In the genomic region with DNA sequence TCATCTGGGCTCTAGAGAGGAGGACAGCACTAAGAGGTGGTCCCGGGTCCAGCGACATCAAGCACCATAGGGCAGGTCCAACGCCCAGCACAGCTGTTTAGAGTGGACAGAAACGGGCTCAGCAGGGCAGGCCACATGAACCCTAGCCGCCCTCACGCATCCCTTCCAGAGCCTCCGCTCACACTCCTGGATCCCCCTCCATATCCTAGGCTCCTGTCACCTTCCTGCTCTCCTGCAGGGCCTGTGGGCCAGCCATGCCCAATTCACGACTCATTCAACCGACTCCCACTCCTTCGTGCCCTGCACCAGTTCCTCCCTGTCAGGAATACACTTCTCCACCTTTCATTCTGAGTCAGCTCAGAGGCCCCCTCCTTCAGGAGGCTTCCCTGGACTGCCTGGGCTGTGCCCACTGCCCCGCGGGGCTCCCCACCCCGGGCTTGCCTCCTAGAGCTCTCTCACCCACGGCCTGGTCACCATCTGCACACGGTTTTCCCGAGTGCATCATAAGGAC, we compare ENCODE assay signal across 8 cellular contexts.
A peak's percentile ranks its signal among the peaks of the same experiment; 100 is the strongest.
DNase-seq lines count a peak whose midpoint lies in the region; ATAC-seq and TF ChIP-seq lines count a peak whose summit lies in the region.

No MANE protein-coding gene starts in this region.

- no peak for TF ChIP-seq POLR2A in ovary (IDR thresholded peaks at IDR 0.05)

- WGBS in ovary, 3 donors, result 79 to 85% (median 83%) methylated on average over 16 of the region's 16 CpGs

- H3K36me3 ChIP-seq in DOHH2 (ENCODE audit: control insufficient read depth, low read length) (no peaks in the 10 kb centered on the region), NT2/D1 (ENCODE audit: insufficient read depth, insufficient read length, low read length) (no peaks in the 10 kb centered on the region), ovary (no peaks in the 10 kb centered on the region)

- intact Hi-C loops in ovary (cut with DNase I), result loop anchor here (2.0 to 10.0 kb wide), 7 partner anchors 45 to 608 kb away; partner anchors contain the start of gene RCN2 (in 1 of the 4)

- DNase-seq in NT2/D1 (ENCODE audit: low read depth, low spot score) (no peak), caudate nucleus (lab: John Stamatoyannopoulos, UW) (peak in 2 of 61 donors; percentile 23 to 39), ovary (peak in 1 of 5 donors; percentile 40), NCI-H1436 treated with DMSO at 0.1 percent for 48 hours (lab: John Stamatoyannopoulos, UW) (no peak), GDM1 (lab: John Stamatoyannopoulos, UW) (no peak)

- H3K4me1 ChIP-seq in DOHH2 (ENCODE audit: control insufficient read depth, low read length) (peaks cover 33% of the 10 kb centered on the region), NT2/D1 (ENCODE audit: insufficient read depth, insufficient read length) (peaks cover 27% of the 10 kb centered on the region), ovary (ENCODE audit: insufficient read depth) (peaks cover 5% of the 10 kb centered on the region)

- H3K9me3 ChIP-seq in DOHH2 (ENCODE audit: control insufficient read depth, insufficient read depth, low read length) (peaks cover 4% of the 10 kb centered on the region; the same call in 1 of the 2 replicates), NT2/D1 (ENCODE audit: insufficient read depth, low read length) (peaks cover 6% of the 10 kb centered on the region; the same call in 1 of the 2 replicates), ovary (no peaks in the 10 kb centered on the region)

- peaks cover 5% of the 10 kb centered on the region for H3K27me3 ChIP-seq in DOHH2 (ENCODE audit: control insufficient read depth, low read length)
- H3K27me3 ChIP-seq in NT2/D1 (ENCODE audit: insufficient read depth, insufficient read length), result peaks cover 41% of the 10 kb centered on the region
- H3K27me3 ChIP-seq in ovary, result no peaks in the 10 kb centered on the region

- peaks cover 6% of the 10 kb centered on the region; the same call in 1 of the 2 replicates for H3F3A ChIP-seq in DOHH2 (ENCODE audit: control insufficient read depth, insufficient read depth)

- peak overlapping the region; percentile 70 for H3K4me3 ChIP-seq in DOHH2 (ENCODE audit: low read length)
- no peak overlapping the region for H3K4me3 ChIP-seq in NT2/D1 (ENCODE audit: insufficient read length, low read depth)
- H3K4me3 ChIP-seq in ovary, result no peak overlapping the region

- H3K79me2 ChIP-seq in DOHH2 (ENCODE audit: control insufficient read depth, low read length), result no peaks in the 10 kb centered on the region

- no peaks in the 10 kb centered on the region for H4K20me1 ChIP-seq in DOHH2 (ENCODE audit: control insufficient read depth, insufficient read depth, low read depth, low read length)

- peak overlapping the region; percentile 72 for H3K4me2 ChIP-seq in DOHH2 (ENCODE audit: low read length)

- H3K27ac ChIP-seq in DOHH2 (ENCODE audit: low read depth, low read length) (no peak overlapping the region), caudate nucleus (ENCODE audit: low read depth, low read length) (peak overlapping the region; percentile 75), ovary (peak overlapping the region; percentile 33 to 64)

- TF ChIP-seq EP300 in ovary (IDR thresholded peaks at IDR 0.05), result no peak

- H3K9ac ChIP-seq in NT2/D1 (ENCODE audit: insufficient read length, low read depth), result peak overlapping the region; percentile 70

- TF ChIP-seq CTCF in DOHH2 (IDR thresholded peaks at IDR 0.05; ENCODE audit: low read depth, low read length, poor library complexity, severe bottlenecking) (no peak), ovary (IDR thresholded peaks at IDR 0.05) (no peak)

- no peak for ATAC-seq in GM18511 (IDR thresholded peaks at IDR 0.05; ENCODE audit: unreplicated experiment)
- no peak for ATAC-seq in GM21576 (IDR thresholded peaks at IDR 0.05; ENCODE audit: unreplicated experiment)

- H3K9me2 ChIP-seq in DOHH2 (replicated peaks; ENCODE audit: control insufficient read depth, low read length), result no peaks in the 10 kb centered on the region
